8 cellular contexts compared by ENCODE assay signal in genomic region chr16:67028555-67029248, GRCh38. TPM values are rescaled to one million over a fixed set of nuclear protein-coding genes. Genes with fewer than 3 reads are reported as not detected.
A peak's percentile ranks its signal among the peaks of the same experiment; 100 is the strongest.
DNase-seq lines count a peak whose midpoint lies in the region; ATAC-seq and TF ChIP-seq lines count a peak whose summit lies in the region.

CBFB (plus strand) TSS chr16:67029149; CDS start chr16:67029408, 259 bp downstream.

- ATAC-seq in HG02588 (IDR thresholded peaks at IDR 0.05; ENCODE audit: unreplicated experiment) (peak; percentile 73), Right ventricle myocardium superior (ENCODE audit: poor library complexity) (peak; percentile 97)

- no peak for TF ChIP-seq CTCF in parathyroid adenoma (IDR thresholded peaks at IDR 0.05)
- TF ChIP-seq CTCF in tibial artery (IDR thresholded peaks at IDR 0.05), result peak in 1 of 2 experiments; percentile 15

- H3K9me3 ChIP-seq in parathyroid adenoma (ENCODE audit: control insufficient read depth, low read length), result no peaks in the 10 kb centered on the region
- no peaks in the 10 kb centered on the region for H3K9me3 ChIP-seq in tibial artery

- H3K4me3 ChIP-seq in parathyroid adenoma (ENCODE audit: low read depth, low read length) (peak within 1 kb of the TSS; percentile 83), tibial artery (peak within 1 kb of the TSS; percentile 75 to 85)

- H3K4me1 ChIP-seq in parathyroid adenoma (no peaks in the 10 kb centered on the region), tibial artery (peaks cover 0 to 32% (median 15%) of the 10 kb centered on the region in 4 donors)

- no peaks in the 10 kb centered on the region for H3K36me3 ChIP-seq in parathyroid adenoma (ENCODE audit: control insufficient read depth, insufficient read depth, low read length)
- peaks cover 0 to 7% (median 0%) of the 10 kb centered on the region in 3 donors for H3K36me3 ChIP-seq in tibial artery

- H3K9ac ChIP-seq in parathyroid adenoma, result peak within 1 kb of the TSS; percentile 22

- intact Hi-C loops in Right ventricle myocardium superior (cut with DNase I), result no loop called here
- intact Hi-C loops in tibial artery (cut with DNase I; ENCODE audit: low total_unique reads), result loop anchor here (5.0 to 10.0 kb wide), 2 partner anchors 79 to 156 kb away; partner anchors contain the start of genes MATCAP1 and PHAF1

- peak; percentile 97 for TF ChIP-seq POLR2A in GM10847 (IDR thresholded peaks at IDR 0.05; ENCODE audit: extremely low read depth, insufficient read length)

- H3K4me2 ChIP-seq in parathyroid adenoma (ENCODE audit: low read length), result peak within 1 kb of the TSS; percentile 92

- H3K79me2 ChIP-seq in parathyroid adenoma, result peaks cover 12% of the 10 kb centered on the region

- H2AFZ ChIP-seq in parathyroid adenoma, result peak within 1 kb of the TSS; percentile 100

- H3K27ac ChIP-seq in parathyroid adenoma (peak within 1 kb of the TSS; percentile 97), tibial artery (peak within 1 kb of the TSS; percentile 95 to 97)

- H3K27me3 ChIP-seq in parathyroid adenoma (ENCODE audit: control insufficient read depth, insufficient read depth, low read length) (no peaks in the 10 kb centered on the region), tibial artery (no peaks in the 10 kb centered on the region)

- DNase-seq in NCI-H1105 (lab: John Stamatoyannopoulos, UW) (peak; percentile 69), SW 1271 (lab: John Stamatoyannopoulos, UW) (peak; percentile 51 to 82), Right ventricle myocardium superior (peak; percentile 96), tibial artery (peak; percentile 93 to 94)
- peak; percentile 80 for DNase-seq in activated naive CD8-positive, alpha-beta T cell treated with anti-CD3 and anti-CD28 coated beads, Interleukin-2, amount 50 U/mL, for 16 hours (ENCODE audit: low read depth, low spot score)

RNA-seq across cellular contexts. Expression of gene CBFB, which starts in this region (rescaled TPM):
- total RNA-seq in Right ventricle myocardium superior, result 23.1 TPM

Comparison
In these comparisons a context has a peak if more than half of its experiments do, and no peak if none do; other contexts are left out.
1. Peak in every context shown above with its lines: DNase-seq, ATAC-seq, H3K4me3 ChIP-seq and H3K27ac ChIP-seq.